Comparison of ENCODE assay signal across 20 cellular contexts in the genomic region with DNA sequence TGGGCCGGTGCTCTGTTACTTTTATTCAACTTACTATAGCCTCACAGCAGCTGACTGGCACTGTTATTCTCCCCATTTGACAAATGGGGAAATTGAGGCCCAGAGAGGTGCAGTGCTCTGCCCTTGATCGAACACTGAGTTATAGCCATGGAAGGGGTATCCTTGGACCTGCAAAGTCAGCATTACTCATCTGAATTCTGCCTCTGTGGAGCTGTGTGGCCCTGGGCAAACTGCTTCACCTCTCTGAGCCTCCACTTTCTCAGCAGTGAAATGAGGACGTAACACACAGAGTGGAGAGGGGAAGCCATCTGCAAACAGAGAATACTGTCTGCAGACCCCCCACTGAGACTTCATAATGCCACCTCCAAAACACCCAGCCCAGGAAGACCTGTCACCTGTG. TPM values are rescaled to one million over a fixed set of nuclear protein-coding genes. Genes with fewer than 3 reads are reported as not detected.
"Had no signal": no experiment of that assay in that cellular context is flagged by ENCODE, and none has a peak within 500 bp of the region (broad histone marks: within the 10 kb centered on the region; RNA-seq: fewer than 3 reads in every experiment).

No MANE protein-coding gene starts in this region.

- H3K9me3 ChIP-seq: esophagus squamous epithelium, tibial artery had no signal

- H3K9me3 Mint-ChIP-seq: activated CD4-positive, alpha-beta memory T cell treated with anti-CD3 and anti-CD28 coated beads, Interleukin-2, amount 10 ng/mL, durations not matched to agents 7 days and 5 days; activated naive CD4-positive, alpha-beta T cell treated with anti-CD3 and anti-CD28 coated beads, Interleukin-2, amount 50 U/mL, for 72 hours; central memory CD8-positive, alpha-beta T cell; nephron progenitor cell; T-helper 1 cell treated with Interleukin-12 subunit alpha and Interleukin-12 subunit beta and Interleukin-4 antibody, amounts not matched to agents 30 μg/mL and 1 μg/mL, for 36 hours had no signal

- H3K27ac Mint-ChIP-seq: activated CD4-positive, alpha-beta memory T cell treated with anti-CD3 and anti-CD28 coated beads, Interleukin-2, amount 10 ng/mL, durations not matched to agents 7 days and 5 days; activated CD4-positive, alpha-beta T cell treated with anti-CD3 and anti-CD28 coated beads for 36 hours; nephron progenitor cell; T-helper 1 cell treated with Interleukin-12 subunit alpha and Interleukin-12 subunit beta and Interleukin-4 antibody, amounts not matched to agents 30 μg/mL and 1 μg/mL, for 36 hours had no signal

- H3K4me3 ChIP-seq: coronary artery, tibial artery had no signal

- H3K36me3 Mint-ChIP-seq: activated naive CD4-positive, alpha-beta T cell treated with anti-CD3 and anti-CD28 coated beads, Interleukin-2, amount 50 U/mL, for 72 hours had no signal

- ATAC-seq: activated CD4-positive, alpha-beta T cell treated with anti-CD3 and anti-CD28 coated beads for 36 hours; activated naive CD4-positive, alpha-beta T cell treated with anti-CD3 and anti-CD28 coated beads, Interleukin-2, amount 50 U/mL, for 72 hours; left ventricle myocardium superior had no signal

- H3K27ac ChIP-seq: coronary artery, tibial artery, WERI-Rb-1 had no signal

- H3K4me3 Mint-ChIP-seq: activated CD4-positive, alpha-beta memory T cell treated with anti-CD3 and anti-CD28 coated beads, Interleukin-2, amount 10 ng/mL, durations not matched to agents 7 days and 5 days; activated CD4-positive, alpha-beta T cell treated with anti-CD3 and anti-CD28 coated beads for 36 hours; central memory CD8-positive, alpha-beta T cell; nephron progenitor cell; T-helper 1 cell treated with Interleukin-12 subunit alpha and Interleukin-12 subunit beta and Interleukin-4 antibody, amounts not matched to agents 30 μg/mL and 1 μg/mL, for 36 hours had no signal

- DNase-seq: activated CD4-positive, alpha-beta memory T cell treated with anti-CD3 and anti-CD28 coated beads, Interleukin-2, amount 10 ng/mL, durations not matched to agents 7 days and 5 days; activated CD4-positive, alpha-beta T cell treated with anti-CD3 and anti-CD28 coated beads for 36 hours; activated gamma-delta T cell; activated T-cell treated with anti-CD3 and anti-CD28 coated beads, Interleukin-2, amount 50 U/mL, for 48 hours; esophagus squamous epithelium; hippocampal formation; left ventricle myocardium superior; mesenchymal stem cell; nephron progenitor cell; stimulated activated CD4-positive, alpha-beta T cell treated with anti-CD3 and anti-CD28 coated beads, Interleukin-1b, Interleukin-23, amount 100 ng/mL, for 48 hours; tibial artery; WERI-Rb-1 had no signal

- H3K36me3 ChIP-seq: esophagus squamous epithelium, WERI-Rb-1 had no signal

- H3K27me3 Mint-ChIP-seq: activated CD4-positive, alpha-beta memory T cell treated with anti-CD3 and anti-CD28 coated beads, Interleukin-2, amount 10 ng/mL, durations not matched to agents 7 days and 5 days; activated CD4-positive, alpha-beta T cell treated with anti-CD3 and anti-CD28 coated beads for 36 hours; central memory CD8-positive, alpha-beta T cell had no signal

- H3K27me3 ChIP-seq: esophagus squamous epithelium, tibial artery had no signal

RNA-seq across cellular contexts. Expression of a gene that starts 53.2 kb away (rescaled TPM):
- total RNA-seq: activated CD4-positive, alpha-beta T cell treated with anti-CD3 and anti-CD28 coated beads for 36 hours; activated naive CD4-positive, alpha-beta T cell treated with anti-CD3 and anti-CD28 coated beads, Interleukin-2, amount 50 U/mL, for 72 hours; fibroblast of villous mesenchyme; kidney epithelial cell had no signal

RNA-seq across cellular contexts. Expression of a gene that starts 57.1 kb away (rescaled TPM):
- total RNA-seq: activated CD4-positive, alpha-beta T cell treated with anti-CD3 and anti-CD28 coated beads for 36 hours; activated naive CD4-positive, alpha-beta T cell treated with anti-CD3 and anti-CD28 coated beads, Interleukin-2, amount 50 U/mL, for 72 hours; esophagus squamous epithelium; fibroblast of villous mesenchyme; kidney epithelial cell; left ventricle myocardium superior; mucosa of gallbladder; omental fat pad had no signal
